ENCODE assay signal across 1 cellular context in genomic region chr5:80192507-80193241, GRCh38.
TF ChIP-seq lines count a peak whose summit lies in the region.

No MANE protein-coding gene starts in this region.

TF ChIP-seq in K562, 482 proteins besides CTCF, POLR2A, EP300 and RAD21 (continued from another document):
- peak; percentile 84 for TF ChIP-seq TFE3 (CRISPR knock-in tag; IDR thresholded peaks at IDR 0.05)
- TF ChIP-seq ZNF197 (CRISPR knock-in tag; IDR thresholded peaks at IDR 0.05; ENCODE audit: low read depth), result 0 out of 2 replicates have a peak, but pooled peaks have one; percentile 38
- TF ChIP-seq C11orf30 (IDR thresholded peaks at IDR 0.05; ENCODE audit: low read depth), result 0 out of 2 replicates have a peak, but pooled peaks have one; percentile 18
- peak; percentile 79 for TF ChIP-seq RAD51 (IDR thresholded peaks at IDR 0.05; ENCODE audit: borderline replicate concordance, low read depth)
- TF ChIP-seq, protein P1, sequence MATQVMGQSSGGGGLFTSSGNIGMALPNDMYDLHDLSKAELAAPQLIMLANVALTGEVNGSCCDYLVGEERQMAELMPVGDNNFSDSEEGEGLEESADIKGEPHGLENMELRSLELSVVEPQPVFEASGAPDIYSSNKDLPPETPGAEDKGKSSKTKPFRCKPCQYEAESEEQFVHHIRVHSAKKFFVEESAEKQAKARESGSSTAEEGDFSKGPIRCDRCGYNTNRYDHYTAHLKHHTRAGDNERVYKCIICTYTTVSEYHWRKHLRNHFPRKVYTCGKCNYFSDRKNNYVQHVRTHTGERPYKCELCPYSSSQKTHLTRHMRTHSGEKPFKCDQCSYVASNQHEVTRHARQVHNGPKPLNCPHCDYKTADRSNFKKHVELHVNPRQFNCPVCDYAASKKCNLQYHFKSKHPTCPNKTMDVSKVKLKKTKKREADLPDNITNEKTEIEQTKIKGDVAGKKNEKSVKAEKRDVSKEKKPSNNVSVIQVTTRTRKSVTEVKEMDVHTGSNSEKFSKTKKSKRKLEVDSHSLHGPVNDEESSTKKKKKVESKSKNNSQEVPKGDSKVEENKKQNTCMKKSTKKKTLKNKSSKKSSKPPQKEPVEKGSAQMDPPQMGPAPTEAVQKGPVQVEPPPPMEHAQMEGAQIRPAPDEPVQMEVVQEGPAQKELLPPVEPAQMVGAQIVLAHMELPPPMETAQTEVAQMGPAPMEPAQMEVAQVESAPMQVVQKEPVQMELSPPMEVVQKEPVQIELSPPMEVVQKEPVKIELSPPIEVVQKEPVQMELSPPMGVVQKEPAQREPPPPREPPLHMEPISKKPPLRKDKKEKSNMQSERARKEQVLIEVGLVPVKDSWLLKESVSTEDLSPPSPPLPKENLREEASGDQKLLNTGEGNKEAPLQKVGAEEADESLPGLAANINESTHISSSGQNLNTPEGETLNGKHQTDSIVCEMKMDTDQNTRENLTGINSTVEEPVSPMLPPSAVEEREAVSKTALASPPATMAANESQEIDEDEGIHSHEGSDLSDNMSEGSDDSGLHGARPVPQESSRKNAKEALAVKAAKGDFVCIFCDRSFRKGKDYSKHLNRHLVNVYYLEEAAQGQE (CRISPR knock-in tag; IDR thresholded peaks at IDR 0.05; ENCODE audit: low read depth), result no peak
- no peak for TF ChIP-seq ZNF830 (CRISPR knock-in tag; IDR thresholded peaks at IDR 0.05)
- peak; percentile 48 for TF ChIP-seq ZNF316 (IDR thresholded peaks at IDR 0.05)
- no peak for TF ChIP-seq ZNF175 (CRISPR knock-in tag; IDR thresholded peaks at IDR 0.05; ENCODE audit: low read depth)
TF ChIP-seq in K562: peak in this region for 8.
